Comparison of ENCODE assay signal across 1 cellular context in genomic region chr7:150330211-150330885, GRCh38.
TF ChIP-seq lines count a peak whose summit lies in the region.

No MANE protein-coding gene starts in this region.

TF ChIP-seq in H1, 55 proteins besides CTCF, POLR2A, EP300 and RAD21:
- TF ChIP-seq BRCA1 (IDR thresholded peaks at IDR 0.05; ENCODE audit: low read depth, low read length) (no peak), TAF1 (IDR thresholded peaks at IDR 0.05; ENCODE audit: low read depth, low read length) (no peak), CHD2 (IDR thresholded peaks at IDR 0.05; ENCODE audit: low read length) (no peak), SIRT6 (IDR thresholded peaks at IDR 0.05; ENCODE audit: low read length) (no peak), CBX5 (IDR thresholded peaks at IDR 0.05; ENCODE audit: low read depth, low read length) (no peak), CREB1 (IDR thresholded peaks at IDR 0.05) (no peak), TCF12 (IDR thresholded peaks at IDR 0.05; ENCODE audit: low read depth, low read length) (no peak), SP2 (IDR thresholded peaks at IDR 0.05; ENCODE audit: low read length) (no peak), JUN (IDR thresholded peaks at IDR 0.05; ENCODE audit: low read depth, low read length) (no peak), SP1 (IDR thresholded peaks at IDR 0.05; ENCODE audit: low read depth, low read length) (no peak)
TF ChIP-seq in H1: peak in this region for 0.
